In genomic region chr6:150560004-150560883, GRCh38 we compare ENCODE assay signal across 1 cellular context.
TF ChIP-seq lines count a peak whose summit lies in the region.

No MANE protein-coding gene starts in this region.

TF ChIP-seq in WTC11, 78 proteins besides CTCF, POLR2A, EP300 and RAD21 (continued from another document):
- TF ChIP-seq AFF4 (CRISPR knock-in tag; IDR thresholded peaks at IDR 0.05; ENCODE audit: borderline replicate concordance) (no peak), CDX4 (CRISPR knock-in tag; IDR thresholded peaks at IDR 0.05; ENCODE audit: borderline replicate concordance) (no peak), MLX (CRISPR knock-in tag; IDR thresholded peaks at IDR 0.05) (no peak), NFE2L1 (CRISPR knock-in tag; IDR thresholded peaks at IDR 0.05) (no peak), SMAD3 (CRISPR knock-in tag; IDR thresholded peaks at IDR 0.05; ENCODE audit: borderline replicate concordance) (no peak), ATF3 (CRISPR knock-in tag; conservative IDR thresholded peaks at IDR 0.05) (no peak), IRF1 (CRISPR knock-in tag; IDR thresholded peaks at IDR 0.05) (no peak), MAX (CRISPR knock-in tag; IDR thresholded peaks at IDR 0.05) (no peak)
